Comparison of ENCODE assay signal across 1 cellular context in genomic region chr11:61792310-61793083, GRCh38.
TF ChIP-seq lines count a peak whose summit lies in the region.

FEN1 (plus strand) TSS chr11:61792911; CDS start chr11:61795362, 2,451 bp downstream.
TMEM258 (minus strand) TSS chr11:61792599; CDS start chr11:61792558, 41 bp downstream.

TF ChIP-seq in WTC11, 78 proteins besides CTCF, POLR2A, EP300 and RAD21 (continued from another document and continues in another):
- TF ChIP-seq, protein P1, sequence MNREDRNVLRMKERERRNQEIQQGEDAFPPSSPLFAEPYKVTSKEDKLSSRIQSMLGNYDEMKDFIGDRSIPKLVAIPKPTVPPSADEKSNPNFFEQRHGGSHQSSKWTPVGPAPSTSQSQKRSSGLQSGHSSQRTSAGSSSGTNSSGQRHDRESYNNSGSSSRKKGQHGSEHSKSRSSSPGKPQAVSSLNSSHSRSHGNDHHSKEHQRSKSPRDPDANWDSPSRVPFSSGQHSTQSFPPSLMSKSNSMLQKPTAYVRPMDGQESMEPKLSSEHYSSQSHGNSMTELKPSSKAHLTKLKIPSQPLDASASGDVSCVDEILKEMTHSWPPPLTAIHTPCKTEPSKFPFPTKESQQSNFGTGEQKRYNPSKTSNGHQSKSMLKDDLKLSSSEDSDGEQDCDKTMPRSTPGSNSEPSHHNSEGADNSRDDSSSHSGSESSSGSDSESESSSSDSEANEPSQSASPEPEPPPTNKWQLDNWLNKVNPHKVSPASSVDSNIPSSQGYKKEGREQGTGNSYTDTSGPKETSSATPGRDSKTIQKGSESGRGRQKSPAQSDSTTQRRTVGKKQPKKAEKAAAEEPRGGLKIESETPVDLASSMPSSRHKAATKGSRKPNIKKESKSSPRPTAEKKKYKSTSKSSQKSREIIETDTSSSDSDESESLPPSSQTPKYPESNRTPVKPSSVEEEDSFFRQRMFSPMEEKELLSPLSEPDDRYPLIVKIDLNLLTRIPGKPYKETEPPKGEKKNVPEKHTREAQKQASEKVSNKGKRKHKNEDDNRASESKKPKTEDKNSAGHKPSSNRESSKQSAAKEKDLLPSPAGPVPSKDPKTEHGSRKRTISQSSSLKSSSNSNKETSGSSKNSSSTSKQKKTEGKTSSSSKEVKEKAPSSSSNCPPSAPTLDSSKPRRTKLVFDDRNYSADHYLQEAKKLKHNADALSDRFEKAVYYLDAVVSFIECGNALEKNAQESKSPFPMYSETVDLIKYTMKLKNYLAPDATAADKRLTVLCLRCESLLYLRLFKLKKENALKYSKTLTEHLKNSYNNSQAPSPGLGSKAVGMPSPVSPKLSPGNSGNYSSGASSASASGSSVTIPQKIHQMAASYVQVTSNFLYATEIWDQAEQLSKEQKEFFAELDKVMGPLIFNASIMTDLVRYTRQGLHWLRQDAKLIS (CRISPR knock-in tag; IDR thresholded peaks at IDR 0.05; ENCODE audit: borderline replicate concordance): no peak
- TF ChIP-seq ZNF317 (CRISPR knock-in tag; IDR thresholded peaks at IDR 0.05; ENCODE audit: borderline replicate concordance, low read depth) (no peak), NFATC4 (CRISPR knock-in tag; IDR thresholded peaks at IDR 0.05) (no peak), SOX15 (CRISPR knock-in tag; IDR thresholded peaks at IDR 0.05) (no peak), MYBL2 (CRISPR knock-in tag; IDR thresholded peaks at IDR 0.05) (no peak), ZSCAN18 (CRISPR knock-in tag; IDR thresholded peaks at IDR 0.05) (no peak), ETV6 (CRISPR knock-in tag; IDR thresholded peaks at IDR 0.05) (peak; percentile 53; the same call in 1 of the 2 replicates), FOXK1 (CRISPR knock-in tag; IDR thresholded peaks at IDR 0.05) (peak; percentile 68), SP1 (CRISPR knock-in tag; conservative IDR thresholded peaks at IDR 0.05) (peak; percentile 47; the same call in 1 of the 2 replicates), GRHL2 (CRISPR knock-in tag; IDR thresholded peaks at IDR 0.05; ENCODE audit: insufficient replicate concordance, severe bottlenecking) (no peak), ATF6 (CRISPR knock-in tag; IDR thresholded peaks at IDR 0.05) (no peak), ZNF416 (CRISPR knock-in tag; IDR thresholded peaks at IDR 0.05) (no peak), IRF1 (CRISPR knock-in tag; IDR thresholded peaks at IDR 0.05) (0 out of 2 replicates have a peak, but pooled peaks have one; percentile 14), PREB (CRISPR knock-in tag; IDR thresholded peaks at IDR 0.05; ENCODE audit: borderline replicate concordance) (no peak), GABPB1 (CRISPR knock-in tag; IDR thresholded peaks at IDR 0.05) (peak; percentile 90), TEAD4 (CRISPR knock-in tag; IDR thresholded peaks at IDR 0.05) (no peak), ZNF219 (CRISPR knock-in tag; IDR thresholded peaks at IDR 0.05; ENCODE audit: borderline replicate concordance) (no peak), TCF7 (CRISPR knock-in tag; IDR thresholded peaks at IDR 0.05; ENCODE audit: low read depth) (no peak), ESRRA (CRISPR knock-in tag; IDR thresholded peaks at IDR 0.05; ENCODE audit: borderline replicate concordance) (no peak), ELF4 (CRISPR knock-in tag; IDR thresholded peaks at IDR 0.05; ENCODE audit: low read depth) (no peak), JUN (CRISPR knock-in tag; IDR thresholded peaks at IDR 0.05) (peak; percentile 58; the same call in 1 of the 2 replicates), NR3C1 (CRISPR knock-in tag; conservative IDR thresholded peaks at IDR 0.05; ENCODE audit: low read depth) (no peak), ZNF532 (CRISPR knock-in tag; IDR thresholded peaks at IDR 0.05; ENCODE audit: borderline replicate concordance) (no peak), CREB1 (CRISPR knock-in tag; IDR thresholded peaks at IDR 0.05) (0 out of 2 replicates have a peak, but pooled peaks have one; percentile 17), ZBTB21 (CRISPR knock-in tag; IDR thresholded peaks at IDR 0.05; ENCODE audit: borderline replicate concordance) (no peak), SMAD4 (CRISPR knock-in tag; IDR thresholded peaks at IDR 0.05) (0 out of 2 replicates have a peak, but pooled peaks have one; percentile 13), CBFB (CRISPR knock-in tag; IDR thresholded peaks at IDR 0.05; ENCODE audit: low read depth) (no peak), NR2C2 (CRISPR knock-in tag; IDR thresholded peaks at IDR 0.05) (peak; percentile 43; the same call in 1 of the 2 replicates), GTF2I (CRISPR knock-in tag; conservative IDR thresholded peaks at IDR 0.05) (no peak), TEAD1 (CRISPR knock-in tag; IDR thresholded peaks at IDR 0.05) (no peak)
- TF ChIP-seq, protein P2, sequence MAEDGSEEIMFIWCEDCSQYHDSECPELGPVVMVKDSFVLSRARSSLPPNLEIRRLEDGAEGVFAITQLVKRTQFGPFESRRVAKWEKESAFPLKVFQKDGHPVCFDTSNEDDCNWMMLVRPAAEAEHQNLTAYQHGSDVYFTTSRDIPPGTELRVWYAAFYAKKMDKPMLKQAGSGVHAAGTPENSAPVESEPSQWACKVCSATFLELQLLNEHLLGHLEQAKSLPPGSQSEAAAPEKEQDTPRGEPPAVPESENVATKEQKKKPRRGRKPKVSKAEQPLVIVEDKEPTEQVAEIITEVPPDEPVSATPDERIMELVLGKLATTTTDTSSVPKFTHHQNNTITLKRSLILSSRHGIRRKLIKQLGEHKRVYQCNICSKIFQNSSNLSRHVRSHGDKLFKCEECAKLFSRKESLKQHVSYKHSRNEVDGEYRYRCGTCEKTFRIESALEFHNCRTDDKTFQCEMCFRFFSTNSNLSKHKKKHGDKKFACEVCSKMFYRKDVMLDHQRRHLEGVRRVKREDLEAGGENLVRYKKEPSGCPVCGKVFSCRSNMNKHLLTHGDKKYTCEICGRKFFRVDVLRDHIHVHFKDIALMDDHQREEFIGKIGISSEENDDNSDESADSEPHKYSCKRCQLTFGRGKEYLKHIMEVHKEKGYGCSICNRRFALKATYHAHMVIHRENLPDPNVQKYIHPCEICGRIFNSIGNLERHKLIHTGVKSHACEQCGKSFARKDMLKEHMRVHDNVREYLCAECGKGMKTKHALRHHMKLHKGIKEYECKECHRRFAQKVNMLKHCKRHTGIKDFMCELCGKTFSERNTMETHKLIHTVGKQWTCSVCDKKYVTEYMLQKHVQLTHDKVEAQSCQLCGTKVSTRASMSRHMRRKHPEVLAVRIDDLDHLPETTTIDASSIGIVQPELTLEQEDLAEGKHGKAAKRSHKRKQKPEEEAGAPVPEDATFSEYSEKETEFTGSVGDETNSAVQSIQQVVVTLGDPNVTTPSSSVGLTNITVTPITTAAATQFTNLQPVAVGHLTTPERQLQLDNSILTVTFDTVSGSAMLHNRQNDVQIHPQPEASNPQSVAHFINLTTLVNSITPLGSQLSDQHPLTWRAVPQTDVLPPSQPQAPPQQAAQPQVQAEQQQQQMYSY (CRISPR knock-in tag; IDR thresholded peaks at IDR 0.05): no peak
- TF ChIP-seq, protein P3, sequence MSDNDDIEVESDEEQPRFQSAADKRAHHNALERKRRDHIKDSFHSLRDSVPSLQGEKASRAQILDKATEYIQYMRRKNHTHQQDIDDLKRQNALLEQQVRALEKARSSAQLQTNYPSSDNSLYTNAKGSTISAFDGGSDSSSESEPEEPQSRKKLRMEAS (CRISPR knock-in tag; IDR thresholded peaks at IDR 0.05): peak; percentile 84
- TF ChIP-seq, protein P4, sequence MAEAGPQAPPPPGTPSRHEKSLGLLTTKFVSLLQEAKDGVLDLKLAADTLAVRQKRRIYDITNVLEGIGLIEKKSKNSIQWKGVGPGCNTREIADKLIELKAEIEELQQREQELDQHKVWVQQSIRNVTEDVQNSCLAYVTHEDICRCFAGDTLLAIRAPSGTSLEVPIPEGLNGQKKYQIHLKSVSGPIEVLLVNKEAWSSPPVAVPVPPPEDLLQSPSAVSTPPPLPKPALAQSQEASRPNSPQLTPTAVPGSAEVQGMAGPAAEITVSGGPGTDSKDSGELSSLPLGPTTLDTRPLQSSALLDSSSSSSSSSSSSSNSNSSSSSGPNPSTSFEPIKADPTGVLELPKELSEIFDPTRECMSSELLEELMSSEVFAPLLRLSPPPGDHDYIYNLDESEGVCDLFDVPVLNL (CRISPR knock-in tag; IDR thresholded peaks at IDR 0.05; ENCODE audit: borderline replicate concordance, low read depth): peak; percentile 97
- TF ChIP-seq, protein P5, sequence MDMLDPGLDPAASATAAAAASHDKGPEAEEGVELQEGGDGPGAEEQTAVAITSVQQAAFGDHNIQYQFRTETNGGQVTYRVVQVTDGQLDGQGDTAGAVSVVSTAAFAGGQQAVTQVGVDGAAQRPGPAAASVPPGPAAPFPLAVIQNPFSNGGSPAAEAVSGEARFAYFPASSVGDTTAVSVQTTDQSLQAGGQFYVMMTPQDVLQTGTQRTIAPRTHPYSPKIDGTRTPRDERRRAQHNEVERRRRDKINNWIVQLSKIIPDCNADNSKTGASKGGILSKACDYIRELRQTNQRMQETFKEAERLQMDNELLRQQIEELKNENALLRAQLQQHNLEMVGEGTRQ (CRISPR knock-in tag; IDR thresholded peaks at IDR 0.05): peak; percentile 99
- TF ChIP-seq, protein P6, sequence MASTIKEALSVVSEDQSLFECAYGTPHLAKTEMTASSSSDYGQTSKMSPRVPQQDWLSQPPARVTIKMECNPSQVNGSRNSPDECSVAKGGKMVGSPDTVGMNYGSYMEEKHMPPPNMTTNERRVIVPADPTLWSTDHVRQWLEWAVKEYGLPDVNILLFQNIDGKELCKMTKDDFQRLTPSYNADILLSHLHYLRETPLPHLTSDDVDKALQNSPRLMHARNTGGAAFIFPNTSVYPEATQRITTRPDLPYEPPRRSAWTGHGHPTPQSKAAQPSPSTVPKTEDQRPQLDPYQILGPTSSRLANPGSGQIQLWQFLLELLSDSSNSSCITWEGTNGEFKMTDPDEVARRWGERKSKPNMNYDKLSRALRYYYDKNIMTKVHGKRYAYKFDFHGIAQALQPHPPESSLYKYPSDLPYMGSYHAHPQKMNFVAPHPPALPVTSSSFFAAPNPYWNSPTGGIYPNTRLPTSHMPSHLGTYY (CRISPR knock-in tag; IDR thresholded peaks at IDR 0.05): no peak
